ENCODE assay signal across 16 cellular contexts in the genomic region with DNA sequence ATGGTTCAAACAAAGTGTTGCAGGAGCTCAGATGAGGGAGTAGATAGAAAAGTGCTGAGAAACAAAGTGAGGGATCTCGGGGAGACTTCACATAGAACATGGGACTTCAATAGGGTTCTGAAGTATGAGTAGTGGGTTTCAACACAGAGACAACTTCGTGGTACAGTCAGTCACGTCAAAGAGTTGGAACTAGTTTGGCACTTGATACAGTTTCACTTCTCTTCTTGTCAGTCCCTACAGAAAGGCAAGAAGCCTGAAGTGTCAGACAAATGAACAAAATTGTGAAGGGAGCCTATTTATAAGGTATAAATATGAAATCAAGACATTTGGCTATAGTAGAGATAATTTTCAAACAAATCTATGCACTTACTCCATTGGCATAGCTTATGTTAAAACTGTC.
DNase-seq lines count a peak whose midpoint lies in the region; ATAC-seq, FAIRE-seq and TF ChIP-seq lines count a peak whose summit lies in the region.
"Had no signal": no experiment of that assay in that cellular context is flagged by ENCODE, and none has a peak within 500 bp of the region (broad histone marks: within the 10 kb centered on the region; RNA-seq: fewer than 3 reads in every experiment).

No MANE protein-coding gene starts in this region.

- no TSS peak for BruUV-seq in GM12878 (replicated peaks; lab: Mats Ljungman, UMichigan)

- FAIRE-seq in GM12878 (lab: Jason Lieb, UNC): no peak
- FAIRE-seq: GM12892, H54 had no signal

- RAD21 ChIA-PET in GM12878 (lab: Charles Lee; ENCODE audit: unreplicated experiment): no interaction called here

- H3K9me3 ChIP-seq in GM12878 (replicated peaks; ENCODE audit: control insufficient read depth, insufficient read depth, low read length): no peaks in the 10 kb centered on the region
- H3K9me3 ChIP-seq: BLaER1 had no signal

- no peaks in the 10 kb centered on the region for H3K79me2 ChIP-seq in GM12878 (ENCODE audit: control insufficient read depth, insufficient read depth, low read length)

- CTCF ChIA-PET in GM12878 (lab: Yijun Ruan, JAX): interaction anchor here (0.5 kb wide), 1 partner anchor 173 kb away, joined by 3 read pairs; no protein-coding TSS in a partner anchor

- ATAC-seq in GM12878: peak; percentile 56
- no peak for ATAC-seq in activated CD4-positive, CD25-positive, alpha-beta regulatory T cell treated with anti-CD3 and anti-CD28 coated beads, Interleukin-2, amount 50 U/mL, for 24 hours
- no peak for ATAC-seq in stimulated activated naive CD8-positive, alpha-beta T cell treated with anti-CD3 and anti-CD28 coated beads, Interleukin-15, Interleukin-2, amounts not matched to agents 100 U/mL and 50 U/mL, for 24 hours
- ATAC-seq in GM19467 (IDR thresholded peaks at IDR 0.05; ENCODE audit: unreplicated experiment): no peak
- ATAC-seq: HCT116 had no signal

- TF ChIP-seq EP300 in GM12878 (IDR thresholded peaks at IDR 0.05; ENCODE audit: borderline replicate concordance in 1 of 2, control insufficient read depth in 1 of 2, low read depth in 2 of 2, low read length in 2 of 2): no peak

- no peak for TF ChIP-seq CTCF in GM12878 (IDR thresholded peaks at IDR 0.05 in 2 of 3, conservative IDR thresholded peaks at IDR 0.05 in 1 of 3; ENCODE audit: control insufficient read depth in 2 of 3, extremely low read depth in 1 of 3, insufficient read depth in 1 of 3, low read depth in 3 of 3, low read length in 3 of 3)

- H3K4me3 ChIP-seq in GM12878: no peak overlapping the region
- H3K4me3 ChIP-seq: BLaER1, GM23248 had no signal

- no peak for TF ChIP-seq POLR2A in GM12878 (IDR thresholded peaks at IDR 0.05; ENCODE audit: low read depth, low read length)

- no peak overlapping the region for H3K9ac ChIP-seq in GM12878 (ENCODE audit: control insufficient read depth, insufficient read depth, low read length)
- H3K9ac ChIP-seq: BLaER1, GM23248 had no signal

- SMC1A ChIA-PET in GM12878 (lab: Charles Lee; ENCODE audit: uncharacterized antibody, unreplicated experiment): no interaction called here

- no peak for TF ChIP-seq RAD21 in GM12878 (IDR thresholded peaks at IDR 0.05; ENCODE audit: insufficient read depth, low read depth, low read length)

- H3K4me2 ChIP-seq in GM12878 (ENCODE audit: control insufficient read depth, insufficient read depth): no peak overlapping the region
- H3K4me2 ChIP-seq: BLaER1 had no signal

- H3K36me3 ChIP-seq in GM12878 (ENCODE audit: control insufficient read depth in 2 of 2, insufficient read depth in 2 of 2, low read length in 1 of 2): no peaks in the 10 kb centered on the region
- H3K36me3 ChIP-seq: BLaER1 had no signal

- intact Hi-C loops in GM12878 (cut with micrococcal nuclease; ENCODE audit: unreplicated experiment): no loop called here

- WGBS in GM12878 (ENCODE audit: insufficient coverage, insufficient replicate concordance, low lambda C conversion rate, missing lambda C conversion rate): 0% methylated on average over 3 of the region's 3 CpGs

- H3K27ac ChIP-seq in GM12878 (ENCODE audit: control insufficient read depth, insufficient read depth): no peak overlapping the region
- H3K27ac ChIP-seq: BLaER1, GM23248 had no signal

- H2AFZ ChIP-seq in GM12878 (ENCODE audit: control insufficient read depth, low read depth, low read length): no peak overlapping the region
- H2AFZ ChIP-seq: GM23248 had no signal

- in situ Hi-C loops in GM12878 (cut with MboI): no loop called here

- no peaks in the 10 kb centered on the region for H3K4me1 ChIP-seq in GM12878 (ENCODE audit: control insufficient read depth, insufficient read depth, low read length)
- H3K4me1 ChIP-seq: BLaER1 had no signal

- POLR2A ChIA-PET in GM12878 (lab: Charles Lee): no interaction called here

- no peaks in the 10 kb centered on the region for H3K27me3 ChIP-seq in GM12878 (replicated peaks in 1 of 2; ENCODE audit: control insufficient read depth in 2 of 2, insufficient read depth in 2 of 2, low read length in 1 of 2)
- H3K27me3 ChIP-seq: BLaER1 had no signal

- H4K20me1 ChIP-seq in GM12878 (ENCODE audit: control insufficient read depth, insufficient read depth): no peaks in the 10 kb centered on the region
- H4K20me1 ChIP-seq: BLaER1 had no signal

- DNase-seq in NOMO-1 treated with DMSO at 0.1 percent for 48 hours (lab: John Stamatoyannopoulos, UW; ENCODE audit: unreplicated experiment) (peak; percentile 68), NOMO-1 treated with dmso at 0.1 percent for 144 hours (lab: John Stamatoyannopoulos, UW; ENCODE audit: unreplicated experiment) (no peak), MV-4-11 (lab: John Stamatoyannopoulos, UW) (peak; percentile 5), GM12878 (ENCODE audit: low read depth, low spot score) (no peak)
- no peak for DNase-seq in stimulated activated naive CD8-positive, alpha-beta T cell treated with anti-CD3 and anti-CD28 coated beads, Interleukin-15, Interleukin-2, amounts not matched to agents 100 U/mL and 50 U/mL, for 24 hours
- DNase-seq: 8988T; AML-193; CD8-positive, alpha-beta memory T cell; GM23248; KG1 had no signal

TF ChIP-seq in GM12878, 131 proteins besides CTCF, POLR2A, EP300 and RAD21:
- no peak for TF ChIP-seq ESRRA (IDR thresholded peaks at IDR 0.05; ENCODE audit: low read length)
- TF ChIP-seq, protein P1, sequence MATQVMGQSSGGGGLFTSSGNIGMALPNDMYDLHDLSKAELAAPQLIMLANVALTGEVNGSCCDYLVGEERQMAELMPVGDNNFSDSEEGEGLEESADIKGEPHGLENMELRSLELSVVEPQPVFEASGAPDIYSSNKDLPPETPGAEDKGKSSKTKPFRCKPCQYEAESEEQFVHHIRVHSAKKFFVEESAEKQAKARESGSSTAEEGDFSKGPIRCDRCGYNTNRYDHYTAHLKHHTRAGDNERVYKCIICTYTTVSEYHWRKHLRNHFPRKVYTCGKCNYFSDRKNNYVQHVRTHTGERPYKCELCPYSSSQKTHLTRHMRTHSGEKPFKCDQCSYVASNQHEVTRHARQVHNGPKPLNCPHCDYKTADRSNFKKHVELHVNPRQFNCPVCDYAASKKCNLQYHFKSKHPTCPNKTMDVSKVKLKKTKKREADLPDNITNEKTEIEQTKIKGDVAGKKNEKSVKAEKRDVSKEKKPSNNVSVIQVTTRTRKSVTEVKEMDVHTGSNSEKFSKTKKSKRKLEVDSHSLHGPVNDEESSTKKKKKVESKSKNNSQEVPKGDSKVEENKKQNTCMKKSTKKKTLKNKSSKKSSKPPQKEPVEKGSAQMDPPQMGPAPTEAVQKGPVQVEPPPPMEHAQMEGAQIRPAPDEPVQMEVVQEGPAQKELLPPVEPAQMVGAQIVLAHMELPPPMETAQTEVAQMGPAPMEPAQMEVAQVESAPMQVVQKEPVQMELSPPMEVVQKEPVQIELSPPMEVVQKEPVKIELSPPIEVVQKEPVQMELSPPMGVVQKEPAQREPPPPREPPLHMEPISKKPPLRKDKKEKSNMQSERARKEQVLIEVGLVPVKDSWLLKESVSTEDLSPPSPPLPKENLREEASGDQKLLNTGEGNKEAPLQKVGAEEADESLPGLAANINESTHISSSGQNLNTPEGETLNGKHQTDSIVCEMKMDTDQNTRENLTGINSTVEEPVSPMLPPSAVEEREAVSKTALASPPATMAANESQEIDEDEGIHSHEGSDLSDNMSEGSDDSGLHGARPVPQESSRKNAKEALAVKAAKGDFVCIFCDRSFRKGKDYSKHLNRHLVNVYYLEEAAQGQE (IDR thresholded peaks at IDR 0.05; ENCODE audit: low read depth, low read length): no peak
- peak; percentile 59 for TF ChIP-seq SPI1 (IDR thresholded peaks at IDR 0.05; ENCODE audit: borderline replicate concordance, insufficient read depth, low read depth, low read length)

Comparison
In these comparisons a context has a peak if more than half of its experiments do, and no peak if none do; other contexts are left out.
1. DNase-seq: peak in NOMO-1 treated with DMSO at 0.1 percent for 48 hours (single experiment) and MV-4-11 (single experiment); none in NOMO-1 treated with dmso at 0.1 percent for 144 hours (single experiment), GM12878 (single experiment) and stimulated activated naive CD8-positive, alpha-beta T cell treated with anti-CD3 and anti-CD28 coated beads, Interleukin-15, Interleukin-2, amounts not matched to agents 100 U/mL and 50 U/mL, for 24 hours (single experiment).